Comparison of ENCODE assay signal across 13 cellular contexts in genomic region chr3:129622933-129623332, GRCh38. TPM values are rescaled to one million over a fixed set of nuclear protein-coding genes. Genes with fewer than 3 reads are reported as not detected.
A peak's percentile ranks its signal among the peaks of the same experiment; 100 is the strongest.
DNase-seq lines count a peak whose midpoint lies in the region; ATAC-seq and TF ChIP-seq lines count a peak whose summit lies in the region.
"Had no signal": no experiment of that assay in that cellular context is flagged by ENCODE, and none has a peak within 500 bp of the region (broad histone marks: within the 10 kb centered on the region; RNA-seq: fewer than 3 reads in every experiment).

No MANE protein-coding gene starts in this region.

- intact Hi-C loops in thyroid gland (cut with DNase I) = loop anchor here (10.0 kb wide), 1 partner anchor 128 kb away; no protein-coding TSS in a partner anchor
- intact Hi-C loops in activated CD4-positive, alpha-beta T cell treated with anti-CD3 and anti-CD28 coated beads for 36 hours (cut with DNase I, micrococcal nuclease) = no loop called here

- H3K4me1 Mint-ChIP-seq in nephron = peaks cover 32% of the 10 kb centered on the region
- peaks cover 10% of the 10 kb centered on the region for H3K4me1 Mint-ChIP-seq in activated CD4-positive, alpha-beta T cell treated with anti-CD3 and anti-CD28 coated beads for 36 hours

- H3K36me3 ChIP-seq in Peyer's patch = no peaks in the 10 kb centered on the region
- no peaks in the 10 kb centered on the region for H3K36me3 ChIP-seq in esophagus (ENCODE audit: control insufficient read depth in 2 of 2, insufficient read depth in 2 of 2, low read length in 1 of 2)
- no peaks in the 10 kb centered on the region for H3K36me3 ChIP-seq in thyroid gland
- H3K36me3 ChIP-seq: WERI-Rb-1 had no signal

- peak overlapping the region in 2 of 3 experiments; percentile 49 to 75 for H3K27ac Mint-ChIP-seq in nephron
- no peak overlapping the region for H3K27ac Mint-ChIP-seq in activated CD4-positive, alpha-beta T cell treated with anti-CD3 and anti-CD28 coated beads for 36 hours
- H3K27ac Mint-ChIP-seq: stimulated activated memory B cell treated with anti-CD40 and anti-IgM and Interleukin-4, amounts not matched to agents 10 μg/mL and 1 μg/mL and 100 μg/mL, for 72 hours had no signal

- no peaks in the 10 kb centered on the region for H3K9me3 Mint-ChIP-seq in nephron
- no peaks in the 10 kb centered on the region for H3K9me3 Mint-ChIP-seq in activated CD4-positive, alpha-beta T cell treated with anti-CD3 and anti-CD28 coated beads for 36 hours (ENCODE audit: low read depth)
- H3K9me3 Mint-ChIP-seq: stimulated activated memory B cell treated with anti-CD40 and anti-IgM and Interleukin-4, amounts not matched to agents 10 μg/mL and 1 μg/mL and 100 μg/mL, for 72 hours had no signal

- POLR2A ChIA-PET in activated CD4-positive, alpha-beta T cell treated with anti-CD3 and anti-CD28 coated beads for 36 hours (lab: Charles Lee) = no interaction called here

- H3K9me3 ChIP-seq in Peyer's patch = no peaks in the 10 kb centered on the region
- H3K9me3 ChIP-seq in esophagus (ENCODE audit: control insufficient read depth in 2 of 2, insufficient read depth in 1 of 2, low read depth in 1 of 2, low read length in 1 of 2) = no peaks in the 10 kb centered on the region
- no peaks in the 10 kb centered on the region for H3K9me3 ChIP-seq in thyroid gland

- H3K4me3 ChIP-seq in Peyer's patch (no peak overlapping the region), esophagus (ENCODE audit: low read depth in 1 of 2, low read length in 2 of 2) (no peak overlapping the region), thyroid gland (replicated peaks in 1 of 3) (no peak overlapping the region)

- 78 to 79% methylated on average over 10 of the region's 10 CpGs for WGBS in esophagus, 2 donors
- WGBS in thyroid gland, 2 donors = 90 to 91% methylated on average over 8 to 10 of the region's 10 CpGs

- no peak overlapping the region for H3K4me3 Mint-ChIP-seq in nephron
- no peak overlapping the region for H3K4me3 Mint-ChIP-seq in activated CD4-positive, alpha-beta T cell treated with anti-CD3 and anti-CD28 coated beads for 36 hours
- H3K4me3 Mint-ChIP-seq: stimulated activated memory B cell treated with anti-CD40 and anti-IgM and Interleukin-4, amounts not matched to agents 10 μg/mL and 1 μg/mL and 100 μg/mL, for 72 hours had no signal

- H3K27ac ChIP-seq in Peyer's patch (peak overlapping the region in 3 of 4 donors; percentile 48 to 94 (median 74)), esophagus (ENCODE audit: low read depth in 2 of 2, low read length in 1 of 2) (peak overlapping the region; percentile 53 to 70), thyroid gland (peak overlapping the region; percentile 77 to 94 (median 79))
- H3K27ac ChIP-seq: C4-2B, WERI-Rb-1 had no signal

- CTCF ChIA-PET in activated CD4-positive, alpha-beta T cell treated with anti-CD3 and anti-CD28 coated beads for 36 hours (lab: Charles Lee) = no interaction called here

- TF ChIP-seq POLR2A in Peyer's patch (IDR thresholded peaks at IDR 0.05) = no peak
- no peak for TF ChIP-seq POLR2A in thyroid gland (IDR thresholded peaks at IDR 0.05)

- TF ChIP-seq CTCF in Peyer's patch (IDR thresholded peaks at IDR 0.05) (no peak), nephron (IDR thresholded peaks at IDR 0.05; ENCODE audit: unreplicated experiment in 3 of 3) (no peak), thyroid gland (IDR thresholded peaks at IDR 0.05) (no peak)

- ATAC-seq in activated CD4-positive, alpha-beta T cell treated with anti-CD3 and anti-CD28 coated beads for 36 hours = no peak
- ATAC-seq: HCT116; stimulated activated memory B cell treated with anti-CD40 and anti-IgM and Interleukin-4, amounts not matched to agents 10 μg/mL and 1 μg/mL and 100 μg/mL, for 72 hours had no signal

- DNase-seq in Peyer's patch (no peak), thyroid gland (no peak), superior temporal gyrus (ENCODE audit: extremely low spot score) (no peak), OCI-M2 (lab: John Stamatoyannopoulos, UW; ENCODE audit: unreplicated experiment) (no peak)
- no peak for DNase-seq in activated CD4-positive, alpha-beta T cell treated with anti-CD3 and anti-CD28 coated beads for 36 hours
- DNase-seq: Karpas-422, NCI-H1436, WERI-Rb-1 had no signal

- H3K36me3 Mint-ChIP-seq in nephron (ENCODE audit: low read depth) = no peaks in the 10 kb centered on the region
- H3K36me3 Mint-ChIP-seq in activated CD4-positive, alpha-beta T cell treated with anti-CD3 and anti-CD28 coated beads for 36 hours (ENCODE audit: low read depth) = no peaks in the 10 kb centered on the region
- H3K36me3 Mint-ChIP-seq: stimulated activated memory B cell treated with anti-CD40 and anti-IgM and Interleukin-4, amounts not matched to agents 10 μg/mL and 1 μg/mL and 100 μg/mL, for 72 hours had no signal

- H3K27me3 ChIP-seq in Peyer's patch (no peaks in the 10 kb centered on the region), esophagus (ENCODE audit: control insufficient read depth in 1 of 2, insufficient read depth in 2 of 2, low read length in 2 of 2) (no peaks in the 10 kb centered on the region), thyroid gland (no peaks in the 10 kb centered on the region)

- peaks cover 4% of the 10 kb centered on the region for H3K27me3 Mint-ChIP-seq in nephron (ENCODE audit: low read depth)
- no peaks in the 10 kb centered on the region for H3K27me3 Mint-ChIP-seq in activated CD4-positive, alpha-beta T cell treated with anti-CD3 and anti-CD28 coated beads for 36 hours

- peaks cover 0 to 43% (median under 1%) of the 10 kb centered on the region in 4 donors for H3K4me1 ChIP-seq in Peyer's patch
- peaks cover 2 to 20% of the 10 kb centered on the region in 2 donors for H3K4me1 ChIP-seq in esophagus (ENCODE audit: control insufficient read depth in 2 of 2, insufficient read depth in 2 of 2, low read length in 1 of 2)
- peaks cover 32 to 71% of the 10 kb centered on the region in 2 donors for H3K4me1 ChIP-seq in thyroid gland

RNA-seq across cellular contexts. Expression of gene PLXND1, which starts 16.5 kb away (rescaled TPM):
- total RNA-seq in Peyer's patch = 100 to 1,000 TPM in 1 of 4 donors, 10 to 100 TPM in 3; 13.1 to 305 (median 48.2) TPM
- polyA plus RNA-seq in esophagus = 10 to 100 TPM; 15.8 to 18.7 TPM
- total RNA-seq in thyroid gland = 10 to 100 TPM; 50.7 to 69.8 (median 60.8) TPM
- total RNA-seq in activated CD4-positive, alpha-beta T cell treated with anti-CD3 and anti-CD28 coated beads for 36 hours = 1 to 10 TPM; 3.1 to 4.6 TPM
